8 cellular contexts compared by ENCODE assay signal in the genomic region with DNA sequence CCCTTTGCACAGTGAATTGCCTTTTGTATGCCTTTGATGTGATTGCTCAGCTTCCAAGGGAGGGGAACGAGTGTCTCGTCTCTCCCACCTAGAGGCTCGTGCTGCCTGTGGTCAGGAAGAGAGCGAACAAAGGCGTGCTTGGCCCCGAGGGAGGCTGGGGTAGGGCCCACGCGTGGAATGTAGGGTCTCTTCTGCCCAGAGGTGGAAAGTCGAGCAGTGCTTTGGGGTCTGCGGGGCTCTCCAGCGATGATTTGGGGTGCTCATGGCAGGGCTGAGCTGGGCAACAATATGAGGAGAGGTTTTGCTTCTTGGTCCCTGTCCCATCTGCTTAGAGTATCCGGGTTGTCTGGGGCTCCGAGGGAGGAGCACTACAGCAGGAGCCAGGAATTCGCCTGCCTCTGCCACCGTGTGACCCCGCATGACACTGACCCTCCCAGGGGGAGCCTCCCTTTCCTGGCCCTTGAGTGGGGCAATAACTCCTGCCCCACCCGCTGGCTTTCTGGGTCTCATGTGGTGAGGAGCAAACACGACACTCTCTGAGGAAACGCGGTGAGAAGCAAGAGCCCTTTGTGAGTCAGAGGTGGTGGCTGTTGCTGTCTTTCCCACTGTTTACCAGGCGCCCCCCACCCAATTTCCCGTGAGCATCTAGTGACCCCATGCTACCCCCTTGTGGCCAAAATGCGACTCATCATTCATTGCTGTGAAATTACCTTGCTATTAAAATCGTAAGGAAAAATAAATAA. TPM values are rescaled to one million over a fixed set of nuclear protein-coding genes. Genes with fewer than 3 reads are reported as not detected.
A peak's percentile ranks its signal among the peaks of the same experiment; 100 is the strongest.
DNase-seq lines count a peak whose midpoint lies in the region; ATAC-seq and TF ChIP-seq lines count a peak whose summit lies in the region.

No MANE protein-coding gene starts in this region.

- ATAC-seq in sciatic nerve (peak; percentile 57), HG03175 (IDR thresholded peaks at IDR 0.05; ENCODE audit: unreplicated experiment) (no peak)

- DNase-seq in BJ (ENCODE audit: low read depth) = no peak
- peak; percentile 58 for DNase-seq in HuH-7 (ENCODE audit: low spot score)
- DNase-seq in SK-N-MC (ENCODE audit: low read depth, low spot score) = peak; percentile 56
- peak; percentile 40 for DNase-seq in activated naive CD8-positive, alpha-beta T cell treated with anti-CD3 and anti-CD28 coated beads, Interleukin-2, amount 50 U/mL, for 16 hours (ENCODE audit: low read depth, low spot score)
- peak; percentile 52 for DNase-seq in hepatic stellate cell (ENCODE audit: low spot score)
- peak; percentile 77 for DNase-seq in sciatic nerve (ENCODE audit: low spot score)
- no peak for DNase-seq in NOMO-1 treated with dmso at 0.1 percent for 144 hours (lab: John Stamatoyannopoulos, UW; ENCODE audit: unreplicated experiment)

- TF ChIP-seq CTCF in BJ (IDR thresholded peaks at IDR 0.05; ENCODE audit: insufficient read depth, low read depth, low read length) = peak; percentile 60

- intact Hi-C loops in sciatic nerve (cut with DNase I) = loop anchor here (10.0 kb wide), 3 partner anchors 46 to 576 kb away; a partner anchor contains a TSS

- H3K4me3 ChIP-seq in BJ (ENCODE audit: low read depth, low read length) (no peak overlapping the region), SK-N-MC (peak overlapping the region; percentile 64)

- peak overlapping the region; percentile 69 for H3K27ac ChIP-seq in SK-N-MC

- no peaks in the 10 kb centered on the region for H3K36me3 ChIP-seq in BJ (ENCODE audit: control insufficient read depth, insufficient read depth, low read length)
- H3K36me3 ChIP-seq in SK-N-MC (ENCODE audit: insufficient read depth, low read length) = no peaks in the 10 kb centered on the region

- CTCF ChIA-PET in BJ (lab: Yijun Ruan, JAX) = interaction anchor here (0.9 to 9.3 kb wide), 9 partner anchors 8 to 978 kb away, joined by 3 to 140 read pairs (median 3); no protein-coding TSS in a partner anchor

- H3K9me3 ChIP-seq in SK-N-MC (ENCODE audit: low read depth, low read length) = no peaks in the 10 kb centered on the region

- H3K27me3 ChIP-seq in BJ (ENCODE audit: control insufficient read depth, insufficient read depth, low read length) = no peaks in the 10 kb centered on the region

- POLR2A ChIA-PET in BJ (lab: Charles Lee) = no interaction called here

- peak overlapping the region; percentile 42 for H3K9ac ChIP-seq in SK-N-MC (ENCODE audit: insufficient read length)

RNA-seq across cellular contexts. Expression of a gene that starts 29.6 kb away (rescaled TPM):
- polyA plus RNA-seq in BJ (2011; rRNA removed) = 132 and 145 TPM in 2 replicates
- polyA minus RNA-seq in BJ (2011; rRNA and poly(A)+ RNA removed) = 98.4 and 126 TPM in 2 replicates
- total RNA-seq in sciatic nerve = 222 TPM

Comparison
In these comparisons a context has a peak if more than half of its experiments do, and no peak if none do; other contexts are left out.
1. DNase-seq: peak in HuH-7 (single experiment), SK-N-MC (single experiment), activated naive CD8-positive, alpha-beta T cell treated with anti-CD3 and anti-CD28 coated beads, Interleukin-2, amount 50 U/mL, for 16 hours (single experiment), hepatic stellate cell (single experiment) and sciatic nerve (single experiment); none in BJ (single experiment) and NOMO-1 treated with dmso at 0.1 percent for 144 hours (single experiment).